24 cellular contexts compared by ENCODE assay signal in genomic region chr17:79395545-79395944, GRCh38.
"Had no signal": no experiment of that assay in that cellular context is flagged by ENCODE, and none has a peak within 500 bp of the region (broad histone marks: within the 10 kb centered on the region; RNA-seq: fewer than 3 reads in every experiment).

No MANE protein-coding gene starts in this region.

- H3K36me3 ChIP-seq: colonic mucosa, esophagus squamous epithelium, gastrocnemius medialis, heart right ventricle, left lung, lower lobe of right lung had no signal

- H3K36me3 Mint-ChIP-seq: mesothelial cell of epicardium, naive B cell had no signal

- H3K4me3 Mint-ChIP-seq: dendritic cell treated with granulocyte-macrophage colony-stimulating factor and Interleukin-4, amounts not matched to agents 40 ng/mL and 50 ng/mL, for 4 days; effector memory CD8-positive, alpha-beta T cell; endodermal cell; mesothelial cell of epicardium; naive B cell had no signal

- H3K27ac Mint-ChIP-seq: dendritic cell treated with granulocyte-macrophage colony-stimulating factor and Interleukin-4, amounts not matched to agents 40 ng/mL and 50 ng/mL, for 4 days; effector memory CD8-positive, alpha-beta T cell; endodermal cell; mesothelial cell of epicardium; naive B cell had no signal

- H3K9me3 ChIP-seq: colonic mucosa, esophagus squamous epithelium, gastrocnemius medialis, heart right ventricle, left lung, lower lobe of right lung, mucosa of descending colon had no signal

- H3K4me1 ChIP-seq: colonic mucosa, gastrocnemius medialis, lower lobe of right lung had no signal

- H3K9me3 Mint-ChIP-seq: dendritic cell treated with granulocyte-macrophage colony-stimulating factor and Interleukin-4, amounts not matched to agents 40 ng/mL and 50 ng/mL, for 4 days; effector memory CD8-positive, alpha-beta T cell; endodermal cell; mesothelial cell of epicardium had no signal

- DNase-seq: colonic mucosa; cortex of kidney; effector CD8-positive, alpha-beta T cell; effector memory CD8-positive, alpha-beta T cell; endodermal cell; erythroblast; esophagus squamous epithelium; foreskin fibroblast; foreskin melanocyte; gastrocnemius medialis; glutamatergic neuron; head of caudate nucleus; heart right ventricle; hippocampal formation; left cardiac atrium; left lung; left ventricle myocardium superior; lower lobe of right lung; mesenchymal stem cell; mucosa of descending colon; naive B cell had no signal

- H3K4me3 ChIP-seq: colonic mucosa, esophagus squamous epithelium, gastrocnemius medialis, heart right ventricle, left lung, lower lobe of right lung, mucosa of descending colon had no signal

- H3K27ac ChIP-seq: colonic mucosa, epithelial cell of prostate, esophagus squamous epithelium, gastrocnemius medialis, heart right ventricle, left lung, lower lobe of right lung had no signal
